9 cellular contexts compared by ENCODE assay signal in the genomic region with DNA sequence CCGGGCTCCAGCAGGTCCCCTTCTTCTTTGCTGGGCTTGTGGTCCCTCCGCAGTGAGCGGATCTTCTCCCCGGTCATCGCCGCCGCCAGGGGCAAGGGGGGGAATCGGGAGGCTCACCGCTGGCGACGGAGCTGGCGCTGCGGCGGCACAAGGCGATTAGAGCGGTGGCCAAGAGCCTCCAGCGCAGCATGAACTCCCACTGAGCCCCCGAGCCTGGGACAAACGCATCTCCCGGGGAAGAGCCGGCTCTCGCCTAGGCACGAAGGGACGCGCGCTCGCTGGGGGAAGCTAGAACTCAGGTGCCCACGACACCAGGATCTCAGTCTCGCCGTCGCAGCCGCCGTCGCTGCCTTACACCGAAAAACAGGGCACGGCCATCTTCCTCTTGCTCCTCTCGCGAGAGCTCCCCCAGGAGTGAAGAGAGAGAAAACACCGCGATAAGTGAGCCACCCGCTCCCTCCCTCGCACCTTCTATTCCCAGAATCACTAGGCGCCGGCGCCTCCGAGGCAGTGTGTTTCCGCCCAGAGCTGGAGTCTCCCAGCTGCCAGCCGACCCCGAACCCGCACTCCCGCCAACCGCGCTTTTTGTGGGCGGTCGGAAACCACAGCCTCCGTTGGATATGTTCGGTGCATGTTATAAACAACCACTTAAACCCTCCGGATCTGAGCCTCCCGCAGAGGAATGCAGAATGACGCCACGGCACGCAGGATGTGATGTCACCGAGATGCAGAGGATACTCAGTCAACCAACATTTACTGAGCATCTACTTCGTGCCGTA.
DNase-seq lines count a peak whose midpoint lies in the region; ATAC-seq, FAIRE-seq and TF ChIP-seq lines count a peak whose summit lies in the region.
"Had no signal": no experiment of that assay in that cellular context is flagged by ENCODE, and none has a peak within 500 bp of the region (broad histone marks: within the 10 kb centered on the region; RNA-seq: fewer than 3 reads in every experiment).

A gene with protein sequence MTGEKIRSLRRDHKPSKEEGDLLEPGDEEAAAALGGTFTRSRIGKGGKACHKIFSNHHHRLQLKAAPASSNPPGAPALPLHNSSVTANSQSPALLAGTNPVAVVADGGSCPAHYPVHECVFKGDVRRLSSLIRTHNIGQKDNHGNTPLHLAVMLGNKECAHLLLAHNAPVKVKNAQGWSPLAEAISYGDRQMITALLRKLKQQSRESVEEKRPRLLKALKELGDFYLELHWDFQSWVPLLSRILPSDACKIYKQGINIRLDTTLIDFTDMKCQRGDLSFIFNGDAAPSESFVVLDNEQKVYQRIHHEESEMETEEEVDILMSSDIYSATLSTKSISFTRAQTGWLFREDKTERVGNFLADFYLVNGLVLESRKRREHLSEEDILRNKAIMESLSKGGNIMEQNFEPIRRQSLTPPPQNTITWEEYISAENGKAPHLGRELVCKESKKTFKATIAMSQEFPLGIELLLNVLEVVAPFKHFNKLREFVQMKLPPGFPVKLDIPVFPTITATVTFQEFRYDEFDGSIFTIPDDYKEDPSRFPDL (minus strand): TSS at position 391 of the 779 bp plus-strand sequence. CDS start 314 bp downstream, at position 77.

- FAIRE-seq in islet of Langerhans (lab: Jason Lieb, UNC) = peak; percentile 13
- FAIRE-seq: colon had no signal

- ATAC-seq in GM19023 (IDR thresholded peaks at IDR 0.05; ENCODE audit: unreplicated experiment) = peak; percentile 94
- peak; percentile 91 for ATAC-seq in HG03280 (IDR thresholded peaks at IDR 0.05; ENCODE audit: unreplicated experiment)
- ATAC-seq in central memory CD8-positive, alpha-beta T cell (replicated peaks; ENCODE audit: extremely low read depth, poor library complexity, severe bottlenecking) = peak; percentile 89

- no peaks in the 10 kb centered on the region for H3K27me3 Mint-ChIP-seq in central memory CD8-positive, alpha-beta T cell

- peaks cover 33% of the 10 kb centered on the region for H3K4me1 Mint-ChIP-seq in central memory CD8-positive, alpha-beta T cell

- H3K9me3 Mint-ChIP-seq in central memory CD8-positive, alpha-beta T cell = peaks cover 5% of the 10 kb centered on the region

- peak; percentile 18 for TF ChIP-seq CTCF in AG09309 (IDR thresholded peaks at IDR 0.05; ENCODE audit: control insufficient read depth, insufficient read depth, low read depth, low read length, missing control alignments)

- peak within 1 kb of the TSS; percentile 98 for H3K27ac Mint-ChIP-seq in central memory CD8-positive, alpha-beta T cell (ENCODE audit: low read depth)

- peak within 1 kb of the TSS; percentile 92 for H3K4me3 Mint-ChIP-seq in central memory CD8-positive, alpha-beta T cell

- peak; percentile 82 for DNase-seq in AG09309 (ENCODE audit: low read depth)
- DNase-seq in NCI-H345 treated with DMSO at 0.1 percent for 48 hours (lab: John Stamatoyannopoulos, UW; ENCODE audit: unreplicated experiment) = peak; percentile 81
- DNase-seq in activated CD4-positive, CD25-positive, alpha-beta regulatory T cell treated with anti-CD3 and anti-CD28 coated beads, Interleukin-2, amount 50 U/mL, for 16 hours (ENCODE audit: low read depth, low spot score) = peak; percentile 80
- peak; percentile 85 to 89 for DNase-seq in central memory CD8-positive, alpha-beta T cell (ENCODE audit: low spot score in 2 of 2)
- DNase-seq in stimulated activated CD4-positive, alpha-beta T cell treated with anti-CD3 and anti-CD28 coated beads, Interleukin-12 subunit alpha, Interleukin-12 subunit beta, amount 100 ng/mL, for 4 hours = peak; percentile 81

- peak within 1 kb of the TSS; percentile 90 for H3K4me3 ChIP-seq in AG09309 (ENCODE audit: control insufficient read depth, low read depth, low read length)

- H3K36me3 Mint-ChIP-seq in central memory CD8-positive, alpha-beta T cell (ENCODE audit: insufficient read depth) = peaks cover 18% of the 10 kb centered on the region

Comparison
In these comparisons a context has a peak if more than half of its experiments do, and no peak if none do; other contexts are left out.
1. Peak in every context shown above with its lines: DNase-seq, ATAC-seq and H3K4me3 ChIP-seq.